ENCODE assay signal across 8 cellular contexts in the genomic region with DNA sequence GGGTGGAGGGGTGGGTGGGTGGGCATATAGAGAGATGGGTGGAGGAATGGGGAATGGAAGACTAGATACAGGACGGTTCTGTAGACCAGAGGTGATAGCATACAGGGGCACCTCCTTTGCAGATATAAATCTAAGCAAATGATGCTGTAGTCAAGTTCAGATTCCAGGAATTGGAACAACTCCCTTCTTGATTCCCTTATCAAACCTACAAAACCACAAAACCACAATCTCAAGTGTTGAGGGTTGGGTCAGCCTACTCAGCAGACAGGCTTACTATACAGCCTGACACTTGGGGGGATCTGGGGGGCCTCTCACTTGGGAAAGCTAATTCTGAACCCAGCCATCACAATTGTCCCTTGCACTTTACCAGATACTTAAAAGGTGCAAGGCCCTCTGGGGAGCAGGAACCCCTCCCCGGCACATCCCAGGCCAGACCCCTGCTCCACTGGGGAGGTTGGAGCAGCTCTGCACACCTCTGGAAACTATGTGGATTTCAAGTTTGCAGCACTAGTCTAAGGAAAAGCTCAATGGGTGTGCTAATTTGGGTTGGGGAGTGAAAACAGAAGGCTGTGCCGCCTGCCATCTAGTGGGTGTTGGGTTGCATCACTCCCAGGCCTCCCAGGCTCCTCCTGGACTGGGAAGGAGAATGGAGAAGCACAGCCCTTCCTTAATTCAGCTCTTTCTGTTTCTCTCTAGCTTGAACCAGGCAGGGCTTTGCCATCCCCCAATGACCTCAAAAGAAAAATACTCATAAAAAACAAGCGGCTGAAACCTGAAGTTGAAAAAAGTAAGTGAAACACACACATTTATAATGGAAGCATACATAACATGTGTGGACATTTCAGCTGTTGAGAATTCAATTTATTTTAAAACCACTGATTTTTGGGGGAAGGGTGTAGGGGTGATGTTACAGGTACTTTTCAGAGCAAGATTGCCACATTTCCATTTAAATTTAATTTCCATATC.
DNase-seq lines count a peak whose midpoint lies in the region; ATAC-seq and TF ChIP-seq lines count a peak whose summit lies in the region.

No MANE protein-coding gene starts in this region.

- no peak for TF ChIP-seq POLR2A in suprapubic skin (IDR thresholded peaks at IDR 0.05)

- ATAC-seq in GM18502 (IDR thresholded peaks at IDR 0.05; ENCODE audit: poor library complexity, unreplicated experiment) (peak; percentile 45), esophagus mucosa (peak; percentile 90), GM21381 (IDR thresholded peaks at IDR 0.05; ENCODE audit: unreplicated experiment) (no peak)

- DNase-seq in AG09309 (ENCODE audit: low read depth) (no peak), LNCaP clone FGC (ENCODE audit: low read depth) (peak; percentile 32), RWPE1 (ENCODE audit: low spot score) (peak; percentile 76), mucosa of gallbladder (ENCODE audit: low spot score) (peak; percentile 64), suprapubic skin (ENCODE audit: low spot score in 2 of 2) (no peak)

- H3K4me1 ChIP-seq in suprapubic skin, result no peaks in the 10 kb centered on the region

- H3K4me3 ChIP-seq in AG09309 (ENCODE audit: control insufficient read depth, low read depth, low read length) (no peak overlapping the region), LNCaP clone FGC (ENCODE audit: low read depth, low read length) (no peak overlapping the region), suprapubic skin (no peak overlapping the region)

- POLR2A ChIA-PET in RWPE1 (lab: Yijun Ruan, JAX; ENCODE audit: low non-redundant PET), result no interaction called here

- no peak for TF ChIP-seq EP300 in suprapubic skin (IDR thresholded peaks at IDR 0.05)

- H3K27ac ChIP-seq in RWPE1 (no peak overlapping the region), suprapubic skin (no peak overlapping the region)

- H3K36me3 ChIP-seq in suprapubic skin, result no peaks in the 10 kb centered on the region

- no peaks in the 10 kb centered on the region for H3K27me3 ChIP-seq in suprapubic skin

- CTCF ChIA-PET in RWPE1 (lab: Yijun Ruan, JAX), result interaction anchor here (0.6 to 1.5 kb wide), 15 partner anchors 10 to 1938 kb away, joined by 3 to 9 read pairs (median 4); no protein-coding TSS in a partner anchor

- peak; percentile 93 for TF ChIP-seq CTCF in AG09309 (IDR thresholded peaks at IDR 0.05; ENCODE audit: control insufficient read depth, insufficient read depth, low read depth, low read length, missing control alignments)
- TF ChIP-seq CTCF in LNCaP clone FGC (IDR thresholded peaks at IDR 0.05; ENCODE audit: control insufficient read depth, extremely low read depth, insufficient read depth), result peak; percentile 89
- peak; percentile 89 for TF ChIP-seq CTCF in RWPE1 (conservative IDR thresholded peaks at IDR 0.05; ENCODE audit: low read depth)
- peak in 1 of 2 donors; percentile 74 for TF ChIP-seq CTCF in suprapubic skin (IDR thresholded peaks at IDR 0.05)

- no peaks in the 10 kb centered on the region for H3K9me3 ChIP-seq in suprapubic skin

- 38% methylated on average over 4 of the region's 4 CpGs for WGBS in suprapubic skin

Comparison
In these comparisons a context has a peak if more than half of its experiments do, and no peak if none do; other contexts are left out.
1. DNase-seq: peak in LNCaP clone FGC (single experiment), RWPE1 (single experiment) and mucosa of gallbladder (single experiment); none in AG09309 (single experiment) and suprapubic skin (0 of 2).